In the genomic region with DNA sequence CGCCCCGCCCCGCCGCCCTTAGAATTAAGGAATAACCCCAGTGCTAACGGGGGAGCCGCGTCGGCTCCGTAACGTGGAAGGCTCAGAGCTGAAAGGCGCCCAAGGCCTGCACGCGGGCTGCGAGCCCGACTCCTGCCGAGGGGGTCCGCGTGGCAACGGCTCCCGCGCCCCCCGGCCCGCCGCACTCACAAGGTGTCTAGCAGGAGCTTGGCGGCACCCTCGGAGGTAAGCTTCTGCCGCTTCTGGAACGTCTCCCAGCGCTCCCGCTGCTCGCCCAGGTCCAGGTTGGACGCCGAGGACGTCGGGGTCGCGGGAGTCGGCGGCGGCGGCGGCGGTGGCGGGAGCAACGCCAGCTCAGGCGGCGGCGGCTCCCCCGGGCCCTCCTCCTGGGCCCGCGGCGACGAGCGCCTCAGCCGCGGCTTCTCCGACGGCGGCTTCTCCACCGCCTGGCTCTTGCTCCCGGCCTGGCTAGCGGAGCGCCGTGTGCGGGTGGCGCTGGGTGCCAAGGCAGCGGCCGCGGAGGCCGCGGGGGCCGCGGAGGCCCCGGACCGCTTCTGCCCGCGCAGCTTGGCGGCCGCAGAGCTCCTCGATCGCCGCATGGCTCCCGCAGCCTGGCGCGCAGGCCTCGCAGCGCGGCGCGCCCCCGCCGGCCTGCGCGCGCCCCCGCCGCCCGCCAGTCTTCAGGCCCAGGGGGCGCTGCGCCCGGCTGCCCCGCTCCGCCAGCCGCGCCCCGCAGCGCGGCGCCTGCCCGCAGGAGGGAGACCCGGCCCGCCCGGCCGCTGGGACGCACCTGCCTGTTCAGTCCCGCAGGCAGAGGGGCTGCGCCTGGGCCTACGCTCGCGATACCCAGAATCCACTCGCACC, we compare ENCODE assay signal across 8 cellular contexts. TPM values are rescaled to one million over a fixed set of nuclear protein-coding genes. Genes with fewer than 3 reads are reported as not detected.
A peak's percentile ranks its signal among the peaks of the same experiment; 100 is the strongest.
DNase-seq lines count a peak whose midpoint lies in the region; ATAC-seq and TF ChIP-seq lines count a peak whose summit lies in the region.

A gene (minus strand): TSS at position 632 of the 864 bp plus-strand sequence. CDS start 33 bp downstream, at position 599.

- H3K4me3 ChIP-seq in CD8-positive, alpha-beta T cell (ENCODE audit: low read depth, low read length) = peak within 1 kb of the TSS; percentile 79
- H3K4me3 ChIP-seq in HUES6 (ENCODE audit: low read depth, low read length) = peak within 1 kb of the TSS; percentile 78
- peak within 1 kb of the TSS; percentile 48 to 85 (median 66) for H3K4me3 ChIP-seq in heart left ventricle
- H3K4me3 ChIP-seq in aorta (ENCODE audit: low read length in 2 of 2) = peak within 1 kb of the TSS; percentile 61 to 88

- peak; percentile 85 for ATAC-seq in CD8-positive, alpha-beta T cell
- ATAC-seq in GM19463 (IDR thresholded peaks at IDR 0.05; ENCODE audit: unreplicated experiment) = peak; percentile 69
- ATAC-seq in heart left ventricle = peak in 3 of 4 donors; percentile 36 to 82 (median 71)
- ATAC-seq in aorta (ENCODE audit: low FRiP score) = peak; percentile 76

- H3K9ac ChIP-seq in HUES6 (ENCODE audit: low read length) = peak within 1 kb of the TSS; percentile 91

- H3K27me3 ChIP-seq in CD8-positive, alpha-beta T cell (ENCODE audit: insufficient read depth, low read length) = no peaks in the 10 kb centered on the region
- H3K27me3 ChIP-seq in HUES6 (ENCODE audit: control insufficient read depth, insufficient read depth, low read length) (no peaks in the 10 kb centered on the region), heart left ventricle (peaks cover 0 to 14% (median 0%) of the 10 kb centered on the region in 9 donors), aorta (ENCODE audit: control insufficient read depth in 1 of 2, insufficient read depth in 2 of 2, low read length in 1 of 2) (no peaks in the 10 kb centered on the region)

- peak within 1 kb of the TSS; percentile 85 for H3K27ac Mint-ChIP-seq in CD8-positive, alpha-beta T cell
- H3K27ac Mint-ChIP-seq in activated naive CD8-positive, alpha-beta T cell = peak within 1 kb of the TSS; percentile 95

- H3K4me3 Mint-ChIP-seq in CD8-positive, alpha-beta T cell = peak within 1 kb of the TSS; percentile 92
- peak within 1 kb of the TSS; percentile 97 for H3K4me3 Mint-ChIP-seq in activated naive CD8-positive, alpha-beta T cell

- H3K27me3 Mint-ChIP-seq in CD8-positive, alpha-beta T cell (ENCODE audit: low read depth) = no peaks in the 10 kb centered on the region
- no peaks in the 10 kb centered on the region for H3K27me3 Mint-ChIP-seq in activated naive CD8-positive, alpha-beta T cell

- no peaks in the 10 kb centered on the region for H3K9me3 Mint-ChIP-seq in CD8-positive, alpha-beta T cell
- H3K9me3 Mint-ChIP-seq in activated naive CD8-positive, alpha-beta T cell (ENCODE audit: low read depth) = no peaks in the 10 kb centered on the region

- WGBS in heart left ventricle, 4 donors = 0 to 6% (median 1%) methylated on average over 6 to 121 of the region's 121 CpGs
- 1% methylated on average over 67 to 121 of the region's 121 CpGs for WGBS in aorta, 2 donors

- intact Hi-C loops in CD8-positive, alpha-beta T cell (cut with DNase I, micrococcal nuclease) = loop anchor here (1.0 to 5.0 kb wide), 9 partner anchors 26 to 184 kb away; a partner anchor contains a TSS
- intact Hi-C loops in heart left ventricle (cut with DNase I) (no loop called here), aorta (cut with DNase I) (loop anchor here (5.0 to 10.0 kb wide), 3 partner anchors 66 to 138 kb away; a partner anchor contains a TSS)

- CTCF ChIA-PET in CD8-positive, alpha-beta T cell (lab: Charles Lee) = interaction anchor here (0.5 to 5.7 kb wide), 18 partner anchors 10 to 231 kb away, joined by 3 to 61 read pairs (median 3); a partner anchor contains a TSS

- no peak for TF ChIP-seq CTCF in CD8-positive, alpha-beta T cell (IDR thresholded peaks at IDR 0.05)
- peak in 4 of 12 donors; percentile 8 to 28 (median 12) for TF ChIP-seq CTCF in heart left ventricle (IDR thresholded peaks at IDR 0.05)

- H3K4me1 ChIP-seq in CD8-positive, alpha-beta T cell (ENCODE audit: insufficient read depth, low read length) = peaks cover 16% of the 10 kb centered on the region
- H3K4me1 ChIP-seq in HUES6 (ENCODE audit: control insufficient read depth, insufficient read depth, low read length) = peaks cover 12% of the 10 kb centered on the region
- H3K4me1 ChIP-seq in heart left ventricle = peaks cover 0 to 19% (median 7%) of the 10 kb centered on the region in 12 donors
- peaks cover 0 to 4% of the 10 kb centered on the region in 2 donors for H3K4me1 ChIP-seq in aorta (ENCODE audit: control insufficient read depth in 1 of 2, insufficient read depth in 2 of 2, low read length in 2 of 2)

- H3K9me3 ChIP-seq in CD8-positive, alpha-beta T cell (ENCODE audit: low read length) = no peaks in the 10 kb centered on the region
- H3K9me3 ChIP-seq in HUES6 (ENCODE audit: control insufficient read depth, insufficient read depth, low read depth, low read length) (no peaks in the 10 kb centered on the region), heart left ventricle (no peaks in the 10 kb centered on the region), aorta (ENCODE audit: control insufficient read depth, low read length) (no peaks in the 10 kb centered on the region)

- peaks cover 28% of the 10 kb centered on the region for H3K4me1 Mint-ChIP-seq in CD8-positive, alpha-beta T cell (ENCODE audit: low read depth)
- H3K4me1 Mint-ChIP-seq in activated naive CD8-positive, alpha-beta T cell (ENCODE audit: low read depth) = peaks cover 26% of the 10 kb centered on the region

- POLR2A ChIA-PET in CD8-positive, alpha-beta T cell (lab: Charles Lee) = interaction anchor here (1.1 to 2.5 kb wide), 10 partner anchors 8 to 138 kb away, joined by 3 to 19 read pairs (median 7); a partner anchor contains a TSS

- H3K36me3 Mint-ChIP-seq in CD8-positive, alpha-beta T cell = peaks cover 8% of the 10 kb centered on the region
- H3K36me3 Mint-ChIP-seq in activated naive CD8-positive, alpha-beta T cell = no peaks in the 10 kb centered on the region

- no peak for TF ChIP-seq POLR2A in heart left ventricle (IDR thresholded peaks at IDR 0.05)

- DNase-seq in CD8-positive, alpha-beta T cell = peak; percentile 28 to 80 (median 63)
- DNase-seq in SKM-1 (lab: John Stamatoyannopoulos, UW; ENCODE audit: unreplicated experiment) = peak; percentile 57
- DNase-seq in heart left ventricle = peak; percentile 20 to 70 (median 36)
- no peak for DNase-seq in pulmonary artery endothelial cell (ENCODE audit: low read depth, low spot score)
- peak; percentile 50 to 81 for DNase-seq in aorta

- peaks cover 7% of the 10 kb centered on the region for H3K36me3 ChIP-seq in CD8-positive, alpha-beta T cell (ENCODE audit: insufficient read depth, low read length)
- H3K36me3 ChIP-seq in HUES6 (ENCODE audit: control insufficient read depth, insufficient read depth, low read length) (peaks cover 18% of the 10 kb centered on the region), heart left ventricle (peaks cover 0 to 12% (median 0%) of the 10 kb centered on the region in 9 donors), aorta (ENCODE audit: control insufficient read depth in 1 of 2, insufficient read depth in 2 of 2, low read length in 1 of 2) (no peaks in the 10 kb centered on the region)

- H3K27ac ChIP-seq in CD8-positive, alpha-beta T cell (ENCODE audit: low read depth, low read length) = peak within 1 kb of the TSS; percentile 47
- H3K27ac ChIP-seq in HUES6 (ENCODE audit: low read depth, low read length) = peak within 1 kb of the TSS; percentile 28; the same call in 1 of the 2 replicates
- peak within 1 kb of the TSS in 3 of 12 donors; percentile 14 to 54 (median 42) for H3K27ac ChIP-seq in heart left ventricle
- no peak within 1 kb of the TSS for H3K27ac ChIP-seq in aorta (ENCODE audit: low read depth in 1 of 2, low read length in 2 of 2)

RNA-seq across cellular contexts. Expression of the gene that starts here (rescaled TPM):
- 10 to 100 TPM; 28.8 to 31.8 TPM for total RNA-seq in CD8-positive, alpha-beta T cell
- 10 to 100 TPM in 8 of 9 donors, 1 to 10 TPM in 1; 9.7 to 15.0 (median 11.5) TPM for total RNA-seq in heart left ventricle
- polyA plus RNA-seq in heart left ventricle = 10 to 100 TPM in 1 of 2 donors, 1 to 10 TPM in 1; 9.1 to 18.7 TPM
- 14.8 and 51.0 TPM in 2 replicates for total RNA-seq in pulmonary artery endothelial cell
- 10 to 100 TPM in 1 of 2 donors, 1 to 10 TPM in 1; 9.5 to 24.8 TPM for total RNA-seq in aorta
- 10 to 100 TPM; 17.2 to 33.8 TPM for polyA plus RNA-seq in aorta

Comparison
In these comparisons a context has a peak if more than half of its experiments do, and no peak if none do; other contexts are left out.
1. H3K27ac ChIP-seq: peak in CD8-positive, alpha-beta T cell (single experiment) and HUES6 (single experiment); none in aorta (0 of 2).
2. intact Hi-C loops: an anchor here in CD8-positive, alpha-beta T cell (1.0 to 5.0 kb wide) and aorta (5.0 to 10.0 kb wide); none called in heart left ventricle.
3. Peak in every context shown above with its lines, with median percentiles within 50 percentile points of each other: ATAC-seq and H3K4me3 ChIP-seq.